ENCODE assay signal across 39 cellular contexts in genomic region chr7:129127601-129128000, GRCh38.
"Had no signal": no experiment of that assay in that cellular context is flagged by ENCODE, and none has a peak within 500 bp of the region (broad histone marks: within the 10 kb centered on the region; RNA-seq: fewer than 3 reads in every experiment).

No MANE protein-coding gene starts in this region.

- H3K36me3 ChIP-seq: adrenal gland, ascending aorta, brain microvascular endothelial cell, breast epithelium, cardiac muscle cell had no signal

- H3K9me3 Mint-ChIP-seq: activated naive CD4-positive, alpha-beta T cell treated with anti-CD3 and anti-CD28 coated beads for 36 hours; activated naive CD4-positive, alpha-beta T cell treated with anti-CD3 and anti-CD28 coated beads, Interleukin-2, amount 10 ng/mL, durations not matched to agents 7 days and 5 days; activated naive CD4-positive, alpha-beta T cell treated with anti-CD3 and anti-CD28 coated beads, Interleukin-2, amount 50 U/mL, for 24 hours; activated naive CD4-positive, alpha-beta T cell treated with anti-CD3 and anti-CD28 coated beads, Interleukin-2, amount 50 U/mL, for 72 hours; activated naive CD8-positive, alpha-beta T cell treated with anti-CD3 and anti-CD28 coated beads for 36 hours; activated naive CD8-positive, alpha-beta T cell treated with anti-CD3 and anti-CD28 coated beads, Interleukin-2, amount 10 ng/mL, durations not matched to agents 7 days and 5 days; activated naive CD8-positive, alpha-beta T cell treated with anti-CD3 and anti-CD28 coated beads, Interleukin-2, amount 50 U/mL, for 24 hours; activated T-cell treated with anti-CD3 and anti-CD28 coated beads, Interleukin-2, amount 50 U/mL, for 24 hours; activated T-cell treated with anti-CD3 and anti-CD28 coated beads, Interleukin-2, amount 50 U/mL, for 4 hours; activated T-cell treated with anti-CD3 and anti-CD28 coated beads, Interleukin-2, amount 50 U/mL, for 72 hours; activated T-helper 1 cell treated with anti-CD3 and anti-CD28 coated beads, Interleukin-12 subunit alpha, Interleukin-12 subunit beta, Interleukin-2, Interleukin-4 antibody, amounts not matched to agents 30 ng/mL and 10 ng/mL and 1 ng/mL, durations not matched to agents 14 hours and 24 hours and 36 hours; activated T-helper 17 cell treated with anti-CD3 and anti-CD28 coated beads, Interleukin-2, amount 50 U/mL, for 72 hours; activated T-helper 2 cell treated with anti-CD3 and anti-CD28 coated beads, Interferon-gamma antibody, Interleukin-2, Interleukin-4, amounts not matched to agents 10 μg/mL and 5 μg/mL and 100 μg/mL, durations not matched to agents 14 hours and 24 hours and 36 hours; brain; central memory CD8-positive, alpha-beta T cell had no signal

- H3K4me3 Mint-ChIP-seq: activated naive CD4-positive, alpha-beta T cell treated with anti-CD3 and anti-CD28 coated beads for 36 hours; activated naive CD4-positive, alpha-beta T cell treated with anti-CD3 and anti-CD28 coated beads, Interleukin-2, amount 10 ng/mL, durations not matched to agents 7 days and 5 days; activated naive CD4-positive, alpha-beta T cell treated with anti-CD3 and anti-CD28 coated beads, Interleukin-2, amount 50 U/mL, for 24 hours; activated naive CD8-positive, alpha-beta T cell; activated naive CD8-positive, alpha-beta T cell treated with anti-CD3 and anti-CD28 coated beads for 36 hours; activated naive CD8-positive, alpha-beta T cell treated with anti-CD3 and anti-CD28 coated beads, Interleukin-2, amount 10 ng/mL, durations not matched to agents 7 days and 5 days; activated naive CD8-positive, alpha-beta T cell treated with anti-CD3 and anti-CD28 coated beads, Interleukin-2, amount 50 U/mL, for 24 hours; activated T-cell treated with anti-CD3 and anti-CD28 coated beads, Interleukin-2, amount 50 U/mL, for 24 hours; activated T-cell treated with anti-CD3 and anti-CD28 coated beads, Interleukin-2, amount 50 U/mL, for 4 hours; activated T-cell treated with anti-CD3 and anti-CD28 coated beads, Interleukin-2, amount 50 U/mL, for 72 hours; activated T-helper 1 cell treated with anti-CD3 and anti-CD28 coated beads, Interleukin-12 subunit alpha, Interleukin-12 subunit beta, Interleukin-2, Interleukin-4 antibody, amounts not matched to agents 30 ng/mL and 10 ng/mL and 1 ng/mL, durations not matched to agents 14 hours and 24 hours and 36 hours; activated T-helper 17 cell treated with anti-CD3 and anti-CD28 coated beads, Interleukin-2, amount 50 U/mL, for 72 hours; brain; central memory CD8-positive, alpha-beta T cell had no signal

- H3K9me3 ChIP-seq: adrenal gland, ascending aorta, body of pancreas, breast epithelium had no signal

- H3K4me3 ChIP-seq: adrenal gland, ascending aorta, body of pancreas, breast epithelium, cardiac muscle cell had no signal

- H3K27ac Mint-ChIP-seq: activated naive CD4-positive, alpha-beta T cell treated with anti-CD3 and anti-CD28 coated beads for 36 hours; activated naive CD4-positive, alpha-beta T cell treated with anti-CD3 and anti-CD28 coated beads, Interleukin-2, amount 10 ng/mL, durations not matched to agents 7 days and 5 days; activated naive CD4-positive, alpha-beta T cell treated with anti-CD3 and anti-CD28 coated beads, Interleukin-2, amount 50 U/mL, for 24 hours; activated naive CD4-positive, alpha-beta T cell treated with anti-CD3 and anti-CD28 coated beads, Interleukin-2, amount 50 U/mL, for 72 hours; activated naive CD8-positive, alpha-beta T cell; activated naive CD8-positive, alpha-beta T cell treated with anti-CD3 and anti-CD28 coated beads for 36 hours; activated naive CD8-positive, alpha-beta T cell treated with anti-CD3 and anti-CD28 coated beads, Interleukin-2, amount 10 ng/mL, durations not matched to agents 7 days and 5 days; activated naive CD8-positive, alpha-beta T cell treated with anti-CD3 and anti-CD28 coated beads, Interleukin-2, amount 50 U/mL, for 24 hours; activated T-cell treated with anti-CD3 and anti-CD28 coated beads, Interleukin-2, amount 50 U/mL, for 24 hours; activated T-cell treated with anti-CD3 and anti-CD28 coated beads, Interleukin-2, amount 50 U/mL, for 72 hours; activated T-helper 1 cell treated with anti-CD3 and anti-CD28 coated beads, Interleukin-12 subunit alpha, Interleukin-12 subunit beta, Interleukin-2, Interleukin-4 antibody, amounts not matched to agents 30 ng/mL and 10 ng/mL and 1 ng/mL, durations not matched to agents 14 hours and 24 hours and 36 hours; activated T-helper 17 cell treated with anti-CD3 and anti-CD28 coated beads, Interleukin-2, amount 50 U/mL, for 72 hours; activated T-helper 2 cell treated with anti-CD3 and anti-CD28 coated beads, Interferon-gamma antibody, Interleukin-2, Interleukin-4, amounts not matched to agents 10 μg/mL and 5 μg/mL and 100 μg/mL, durations not matched to agents 14 hours and 24 hours and 36 hours; brain had no signal

- H3K27me3 ChIP-seq: adrenal gland, ascending aorta, body of pancreas, breast epithelium, cardiac muscle cell had no signal

- FAIRE-seq: astrocyte, bronchial epithelial cell had no signal

- H3K4me1 Mint-ChIP-seq: activated naive CD4-positive, alpha-beta T cell treated with anti-CD3 and anti-CD28 coated beads, Interleukin-2, amount 50 U/mL, for 24 hours; brain; central memory CD8-positive, alpha-beta T cell had no signal

- H3K27ac ChIP-seq: adrenal gland, ascending aorta, body of pancreas, brain microvascular endothelial cell, breast epithelium, cardiac muscle cell had no signal

- H3K4me1 ChIP-seq: adrenal gland, ascending aorta, body of pancreas, breast epithelium had no signal

- DNase-seq: activated effector memory CD4-positive, alpha-beta T cell treated with anti-CD3 and anti-CD28 coated beads, Interleukin-2, amount 50 U/mL, for 16 hours; activated effector memory CD4-positive, alpha-beta T cell treated with Interleukin-2 at 50 U/mL for 16 hours; activated gamma-delta T cell; activated gamma-delta T cell treated with Interleukin-2 at 50 U/mL for 16 hours; activated naive CD4-positive, alpha-beta T cell; activated naive CD4-positive, alpha-beta T cell treated with anti-CD3 and anti-CD28 coated beads for 36 hours; activated naive CD4-positive, alpha-beta T cell treated with anti-CD3 and anti-CD28 coated beads, Interleukin-2, amount 10 ng/mL, durations not matched to agents 7 days and 5 days; activated naive CD4-positive, alpha-beta T cell treated with anti-CD3 and anti-CD28 coated beads, Interleukin-2, amount 50 U/mL, for 16 hours; activated naive CD4-positive, alpha-beta T cell treated with Interleukin-2 at 50 U/mL for 16 hours; activated naive CD8-positive, alpha-beta T cell treated with anti-CD3 and anti-CD28 coated beads for 36 hours; activated naive CD8-positive, alpha-beta T cell treated with anti-CD3 and anti-CD28 coated beads, Interleukin-2, amount 10 ng/mL, durations not matched to agents 7 days and 5 days; activated naive CD8-positive, alpha-beta T cell treated with anti-CD3 and anti-CD28 coated beads, Interleukin-2, amount 50 U/mL, for 24 hours; activated T-cell treated with anti-CD3 and anti-CD28 coated beads, Interleukin-2, amount 50 U/mL, for 1 hour; activated T-cell treated with anti-CD3 and anti-CD28 coated beads, Interleukin-2, amount 50 U/mL, for 24 hours; activated T-cell treated with anti-CD3 and anti-CD28 coated beads, Interleukin-2, amount 50 U/mL, for 4 hours; activated T-cell treated with anti-CD3 and anti-CD28 coated beads, Interleukin-2, amount 50 U/mL, for 48 hours; activated T-cell treated with anti-CD3 and anti-CD28 coated beads, Interleukin-2, amount 50 U/mL, for 72 hours; adrenal gland; amniotic stem cell; amygdala; anterior cingulate cortex; body of pancreas; brain microvascular endothelial cell; caudate nucleus; central memory CD4-positive, alpha-beta T cell; cerebellar nuclear complex had no signal

- ATAC-seq: activated naive CD4-positive, alpha-beta T cell treated with anti-CD3 and anti-CD28 coated beads, Interleukin-2, amount 50 U/mL, for 72 hours; activated naive CD8-positive, alpha-beta T cell treated with anti-CD3 and anti-CD28 coated beads, Interleukin-2, amount 50 U/mL, for 24 hours; activated T-cell treated with anti-CD3 and anti-CD28 coated beads, Interleukin-2, amount 50 U/mL, for 4 hours; activated T-cell treated with anti-CD3 and anti-CD28 coated beads, Interleukin-2, amount 50 U/mL, for 72 hours; activated T-helper 17 cell treated with anti-CD3 and anti-CD28 coated beads, Interleukin-2, amount 50 U/mL, for 72 hours; body of pancreas had no signal

- H3K36me3 Mint-ChIP-seq: activated naive CD4-positive, alpha-beta T cell treated with anti-CD3 and anti-CD28 coated beads, Interleukin-2, amount 10 ng/mL, durations not matched to agents 7 days and 5 days; activated naive CD4-positive, alpha-beta T cell treated with anti-CD3 and anti-CD28 coated beads, Interleukin-2, amount 50 U/mL, for 24 hours; activated naive CD4-positive, alpha-beta T cell treated with anti-CD3 and anti-CD28 coated beads, Interleukin-2, amount 50 U/mL, for 72 hours; activated naive CD8-positive, alpha-beta T cell; activated naive CD8-positive, alpha-beta T cell treated with anti-CD3 and anti-CD28 coated beads for 36 hours; activated naive CD8-positive, alpha-beta T cell treated with anti-CD3 and anti-CD28 coated beads, Interleukin-2, amount 10 ng/mL, durations not matched to agents 7 days and 5 days; brain had no signal

- H3K27me3 Mint-ChIP-seq: activated naive CD4-positive, alpha-beta T cell treated with anti-CD3 and anti-CD28 coated beads, Interleukin-2, amount 50 U/mL, for 24 hours; activated naive CD8-positive, alpha-beta T cell treated with anti-CD3 and anti-CD28 coated beads for 36 hours; central memory CD8-positive, alpha-beta T cell had no signal
